Comparison of ENCODE assay signal across 8 cellular contexts in the genomic region with DNA sequence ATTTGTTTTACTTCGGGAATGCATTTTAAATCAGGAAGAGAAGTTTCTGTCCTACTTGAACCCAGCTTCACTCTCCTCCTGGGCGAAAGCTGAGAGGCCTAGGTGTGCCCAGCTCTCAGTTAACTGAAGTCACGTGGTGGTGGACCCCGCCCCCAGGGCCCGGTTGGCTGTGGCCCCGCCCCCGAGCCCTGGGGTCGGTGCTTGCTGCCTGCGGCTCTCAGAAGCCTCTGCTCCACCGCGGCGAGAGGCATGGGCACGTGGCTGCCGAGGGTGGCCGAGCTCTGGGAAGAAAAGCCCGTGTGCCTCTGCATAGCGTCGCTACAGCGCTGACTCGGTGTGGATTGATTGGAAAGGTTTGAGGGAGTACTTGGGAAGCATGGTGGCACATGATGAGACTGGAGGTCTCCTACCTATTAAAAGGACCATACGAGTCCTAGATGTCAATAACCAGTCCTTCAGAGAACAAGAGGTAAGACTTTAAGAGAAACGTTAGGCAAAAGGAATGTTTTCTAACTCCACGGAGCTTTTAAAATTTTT. TPM values are rescaled to one million over a fixed set of nuclear protein-coding genes. Genes with fewer than 3 reads are reported as not detected.
DNase-seq lines count a peak whose midpoint lies in the region; ATAC-seq and TF ChIP-seq lines count a peak whose summit lies in the region.

No MANE protein-coding gene starts in this region.

- TF ChIP-seq POLR2A in suprapubic skin (IDR thresholded peaks at IDR 0.05) = peak in 1 of 2 donors; percentile 92

- H3K27ac ChIP-seq in RWPE1 = peak overlapping the region; percentile 76
- H3K27ac ChIP-seq in osteoblast (ENCODE audit: low read depth, low read length) = peak overlapping the region; percentile 73
- peak overlapping the region; percentile 86 for H3K27ac ChIP-seq in suprapubic skin

- H3K27me3 ChIP-seq in osteoblast (ENCODE audit: insufficient read depth, low read length) (no peaks in the 10 kb centered on the region), suprapubic skin (no peaks in the 10 kb centered on the region)

- WGBS in suprapubic skin = 4% methylated on average over 19 of the region's 23 CpGs

- in situ Hi-C loops in GM13977 (cut with MboI; ENCODE audit: low pct_unique_long_range_greater_than_20kb, low sequenced_read_pairs, unreplicated experiment) = loop anchor here (10.0 kb wide), 1 partner anchor 178 kb away; no protein-coding TSS in a partner anchor

- no peak for TF ChIP-seq EP300 in suprapubic skin (IDR thresholded peaks at IDR 0.05)

- peak overlapping the region; percentile 91 for H3K4me3 Mint-ChIP-seq in glutamatergic neuron (ENCODE audit: unreplicated experiment)

- peak overlapping the region; percentile 81 for H3K27ac Mint-ChIP-seq in glutamatergic neuron (ENCODE audit: unreplicated experiment)

- TF ChIP-seq CTCF in GM13977 (IDR thresholded peaks at IDR 0.05; ENCODE audit: extremely low read depth, insufficient read depth, missing control alignments) = no peak
- TF ChIP-seq CTCF in RWPE1 (conservative IDR thresholded peaks at IDR 0.05; ENCODE audit: low read depth) = no peak
- no peak for TF ChIP-seq CTCF in glutamatergic neuron (IDR thresholded peaks at IDR 0.05; ENCODE audit: partially characterized antibody, unreplicated experiment)
- TF ChIP-seq CTCF in osteoblast (IDR thresholded peaks at IDR 0.05; ENCODE audit: extremely low read depth, low read depth, low read length) = no peak
- TF ChIP-seq CTCF in suprapubic skin (IDR thresholded peaks at IDR 0.05) = no peak

- H3K27me3 Mint-ChIP-seq in glutamatergic neuron (ENCODE audit: unreplicated experiment) = no peaks in the 10 kb centered on the region

- H3K9me3 Mint-ChIP-seq in glutamatergic neuron (ENCODE audit: unreplicated experiment) = no peaks in the 10 kb centered on the region

- peaks cover 56% of the 10 kb centered on the region for H3K79me2 ChIP-seq in osteoblast (ENCODE audit: insufficient read depth, low read length)

- CTCF ChIA-PET in RWPE1 (lab: Yijun Ruan, JAX) = interaction anchor here (2.4 kb wide), 1 partner anchor 176 kb away, joined by 14 read pairs; no protein-coding TSS in a partner anchor

- ATAC-seq in HG03571 (IDR thresholded peaks at IDR 0.05; ENCODE audit: unreplicated experiment) = peak; percentile 36

- no peaks in the 10 kb centered on the region for H3K36me3 Mint-ChIP-seq in glutamatergic neuron (ENCODE audit: unreplicated experiment)

- H3K9me3 ChIP-seq in osteoblast (ENCODE audit: low read depth, low read length) (no peaks in the 10 kb centered on the region), suprapubic skin (no peaks in the 10 kb centered on the region)

- DNase-seq in GM13977 (ENCODE audit: low spot score) = peak; percentile 63
- peak; percentile 95 for DNase-seq in RWPE1 (ENCODE audit: low spot score)
- DNase-seq in activated naive CD4-positive, alpha-beta T cell treated with anti-CD3 and anti-CD28 coated beads, Interleukin-2, amount 50 U/mL, for 16 hours = peak; percentile 86
- peak; percentile 92 for DNase-seq in glutamatergic neuron
- DNase-seq in osteoblast (ENCODE audit: insufficient read length, low spot score, missing footprints) = peak; percentile 86
- peak; percentile 95 for DNase-seq in suprapubic skin (ENCODE audit: low spot score in 2 of 2)
- DNase-seq in COLO829 (ENCODE audit: low spot score) = no peak

- H3K4me1 ChIP-seq in osteoblast (ENCODE audit: insufficient read depth, low read length) = peaks cover 33% of the 10 kb centered on the region
- H3K4me1 ChIP-seq in suprapubic skin = peaks cover 35% of the 10 kb centered on the region

- H3K36me3 ChIP-seq in osteoblast (ENCODE audit: insufficient read depth, low read length) (no peaks in the 10 kb centered on the region), suprapubic skin (no peaks in the 10 kb centered on the region)

- H2AFZ ChIP-seq in osteoblast (ENCODE audit: low read length) = peak overlapping the region; percentile 55

- H3K4me2 ChIP-seq in osteoblast (ENCODE audit: insufficient read depth, low read length) = peak overlapping the region; percentile 82

- peaks cover 20% of the 10 kb centered on the region for H3K4me1 Mint-ChIP-seq in glutamatergic neuron (ENCODE audit: low read depth, unreplicated experiment)

- no peaks in the 10 kb centered on the region for H4K20me1 ChIP-seq in osteoblast (ENCODE audit: insufficient read depth, low read length)

- POLR2A ChIA-PET in RWPE1 (lab: Yijun Ruan, JAX; ENCODE audit: low non-redundant PET) = interaction anchor here (0.6 to 1.6 kb wide), 6 partner anchors 18 to 213 kb away, joined by 3 to 8 read pairs (median 4); no protein-coding TSS in a partner anchor

- H3K4me3 ChIP-seq in osteoblast (ENCODE audit: insufficient read depth, low read length) = peak overlapping the region; percentile 76
- peak overlapping the region; percentile 56 for H3K4me3 ChIP-seq in suprapubic skin

RNA-seq across cellular contexts. Expression of a gene that starts 34.1 kb away (rescaled TPM):
- total RNA-seq in glutamatergic neuron (ENCODE audit: unreplicated experiment) (63.8 TPM), osteoblast (51.0 and 74.0 TPM in 2 replicates), suprapubic skin (10 to 100 TPM; 69.9 to 92.8 (median 76.2) TPM)

RNA-seq across cellular contexts. Expression of a gene that starts 41.8 kb away (rescaled TPM):
- total RNA-seq in glutamatergic neuron (ENCODE audit: unreplicated experiment) = not detected
- not detected in 2 replicates for total RNA-seq in osteoblast
- total RNA-seq in suprapubic skin = 1 to 10 TPM in 1 of 4 donors, under 1 TPM in 1, not detected in 2; 0.36 to 1.7 TPM

RNA-seq across cellular contexts. Expression of a gene that starts 52.9 kb away (rescaled TPM):
- not detected for total RNA-seq in glutamatergic neuron (ENCODE audit: unreplicated experiment)
- total RNA-seq in osteoblast = not detected in 2 replicates
- total RNA-seq in suprapubic skin = 1,000 to 10,000 TPM in 3 of 4 donors, 100 to 1,000 TPM in 1; 429 to 3,135 (median 2,230) TPM

Comparison
In these comparisons a context has a peak if more than half of its experiments do, and no peak if none do; other contexts are left out.
1. RNA of a gene that starts 52.9 kb away (total RNA-seq): 429 to 3,135 TPM in suprapubic skin; not detected in glutamatergic neuron (single experiment) and not detected in osteoblast; every median in the first group is over 100 times any median in the second.
2. Peak in every context shown above with its lines, with median percentiles within 50 percentile points of each other: H3K27ac ChIP-seq.